In genomic region chr2:128973566-128973965, GRCh38 we compare ENCODE assay signal across 24 cellular contexts.
"Had no signal": no experiment of that assay in that cellular context is flagged by ENCODE, and none has a peak within 500 bp of the region (broad histone marks: within the 10 kb centered on the region; RNA-seq: fewer than 3 reads in every experiment).

No MANE protein-coding gene starts in this region.

- H3K4me3 ChIP-seq: stomach, suprapubic skin, testis, thoracic aorta, thyroid gland, tibial artery, tibial nerve, transverse colon, upper lobe of left lung, upper lobe of right lung, uterus, vagina had no signal

- H3K36me3 ChIP-seq: stomach, suprapubic skin, thoracic aorta, thyroid gland, tibial artery, tibial nerve, transverse colon, upper lobe of left lung, upper lobe of right lung, uterus, vagina had no signal

- DNase-seq: stimulated activated CD4-positive, alpha-beta T cell treated with anti-CD3 and anti-CD28 coated beads, Interleukin-2, amount 100 ng/mL, for 48 hours; stimulated activated CD4-positive, alpha-beta T cell treated with anti-CD3 and anti-CD28 coated beads, Interleukin-4, amount 100 ng/mL, for 1 hour; stimulated activated CD4-positive, alpha-beta T cell treated with anti-CD3 and anti-CD28 coated beads, Interleukin-4, amount 100 ng/mL, for 24 hours; stimulated activated CD4-positive, alpha-beta T cell treated with anti-CD3 and anti-CD28 coated beads, Interleukin-4, amount 100 ng/mL, for 4 hours; stimulated activated CD8-positive, alpha-beta memory T cell treated with anti-CD3 and anti-CD28 coated beads, Interleukin-4, amount 100 ng/mL, for 48 hours; stimulated activated naive B cell treated with anti-CD40 and anti-IgM and Interleukin-4, amounts not matched to agents 10 μg/mL and 1 μg/mL and 100 μg/mL, for 72 hours; stimulated activated naive CD4-positive, alpha-beta T cell; stimulated activated naive CD4-positive, alpha-beta T cell treated with Interleukin-2 at 50 U/mL for 16 hours; stimulated activated naive CD8-positive, alpha-beta T cell treated with anti-CD3 and anti-CD28 coated beads, Interleukin-15, amount 100 ng/mL, for 72 hours; stimulated activated naive CD8-positive, alpha-beta T cell treated with anti-CD3 and anti-CD28 coated beads, Interleukin-15, Interleukin-2, amounts not matched to agents 100 U/mL and 50 U/mL, for 24 hours; stomach; substantia nigra; testis; thyroid gland; tibial artery; transverse colon; trophoblast cell; upper lobe of left lung; upper lobe of right lung; uterus had no signal

- H3K9me3 ChIP-seq: stomach, suprapubic skin, testis, thoracic aorta, thyroid gland, tibial artery, tibial nerve, transverse colon, upper lobe of left lung, upper lobe of right lung, uterus, vagina had no signal

- H3K27me3 ChIP-seq: stomach, suprapubic skin, testis, thyroid gland, tibial artery, tibial nerve, transverse colon, upper lobe of left lung, upper lobe of right lung, uterus, vagina had no signal

- H3K27ac ChIP-seq: stomach, suprapubic skin, testis, thoracic aorta, thyroid gland, tibial artery, tibial nerve, transverse colon, upper lobe of left lung, upper lobe of right lung, uterus, vagina had no signal

- H3K4me1 ChIP-seq: stomach, testis, thyroid gland, tibial artery, tibial nerve, transverse colon, upper lobe of left lung, upper lobe of right lung, uterus, vagina had no signal
